17 cellular contexts compared by ENCODE assay signal in genomic region chr17:41492351-41492750, GRCh38. TPM values are rescaled to one million over a fixed set of nuclear protein-coding genes. Genes with fewer than 3 reads are reported as not detected.
A peak's percentile ranks its signal among the peaks of the same experiment; 100 is the strongest.
DNase-seq lines count a peak whose midpoint lies in the region; ATAC-seq and TF ChIP-seq lines count a peak whose summit lies in the region.
"Had no signal": no experiment of that assay in that cellular context is flagged by ENCODE, and none has a peak within 500 bp of the region (broad histone marks: within the 10 kb centered on the region; RNA-seq: fewer than 3 reads in every experiment).

No MANE protein-coding gene starts in this region.

- H3K9me3 ChIP-seq in IMR-90 (ENCODE audit: control insufficient read depth, insufficient read depth, low read length), result no peaks in the 10 kb centered on the region
- H3K9me3 ChIP-seq: BLaER1 treated with 17β-estradiol and CSF1 and Interleukin-3, amounts not matched to agents 10 nM and 100 nM; neutrophil had no signal

- CTCF ChIA-PET in IMR-90 (lab: Yijun Ruan, JAX), result interaction anchor here (1.1 kb wide), 1 partner anchor 636 kb away, joined by 4 read pairs; no protein-coding TSS in a partner anchor

- no peak for TF ChIP-seq CTCF in IMR-90 (conservative IDR thresholded peaks at IDR 0.05; ENCODE audit: low read depth, low read length)

- H2AK5ac ChIP-seq in IMR-90 (ENCODE audit: low read depth, low read length), result no peak overlapping the region

- H4K91ac ChIP-seq in IMR-90 (ENCODE audit: insufficient read depth, low read depth, low read length), result 0 out of 2 replicates have a peak overlapping the region, but pooled peaks have one; percentile 39

- dilution Hi-C loops in IMR-90 (cut with HindIII; ENCODE audit: low sequenced_read_pairs, unreplicated experiment), result no loop called here

- 71% methylated on average over 3 of the region's 6 CpGs; no CpG with 5 or more reads in 1 of the 2 experiments for WGBS in IMR-90 (ENCODE audit: extremely low coverage in 2 of 2, insufficient read length in 1 of 2), 2 experiments

- no peak overlapping the region for H3K4me2 ChIP-seq in IMR-90 (ENCODE audit: low read depth, low read length)
- H3K4me2 ChIP-seq: GM23338 had no signal

- peak overlapping the region; percentile 21 for H4K5ac ChIP-seq in IMR-90 (ENCODE audit: low read depth, low read length)

- peak; percentile 33 for DNase-seq in IMR-90
- DNase-seq in amniotic epithelial cell (ENCODE audit: low read depth), result peak; percentile 84
- DNase-seq in glomerular endothelial cell (ENCODE audit: extremely low read depth, low read depth, low spot score), result peak; percentile 31
- no peak for DNase-seq in sciatic nerve (ENCODE audit: low spot score)
- DNase-seq in activated T-cell treated with anti-CD3 and anti-CD28 coated beads, Interleukin-2, amount 50 U/mL, for 48 hours, result no peak
- DNase-seq in kidney tubule cell (ENCODE audit: low spot score), result no peak
- DNase-seq in D341Med (ENCODE audit: low spot score), result no peak
- DNase-seq: activated CD4-positive, alpha-beta T cell treated with anti-CD3 and anti-CD28 coated beads for 36 hours; activated naive CD8-positive, alpha-beta T cell treated with anti-CD3 and anti-CD28 coated beads, Interleukin-2, amount 10 ng/mL, durations not matched to agents 7 days and 5 days; activated T-cell treated with anti-CD3 and anti-CD28 coated beads for 4 hours; mesendoderm; MM.1S; stimulated activated naive CD8-positive, alpha-beta T cell treated with anti-CD3 and anti-CD28 coated beads, Interleukin-15, amount 100 ng/mL, for 72 hours had no signal

- ATAC-seq in IMR-90 (ENCODE audit: low read depth) (no peak), sciatic nerve (peak; percentile 94), HG02571 (IDR thresholded peaks at IDR 0.05; ENCODE audit: unreplicated experiment) (no peak)
- ATAC-seq: activated CD4-positive, alpha-beta T cell treated with anti-CD3 and anti-CD28 coated beads for 36 hours; GM23338; stimulated activated naive CD8-positive, alpha-beta T cell treated with anti-CD3 and anti-CD28 coated beads, Interleukin-15, amount 100 ng/mL, for 72 hours had no signal

- H3K27ac ChIP-seq in IMR-90 (ENCODE audit: insufficient read depth, low read length), result no peak overlapping the region
- H3K27ac ChIP-seq: neutrophil had no signal

- no TSS peak for BruUV-seq in IMR-90 (replicated peaks; lab: Mats Ljungman, UMichigan)

- H4K8ac ChIP-seq in IMR-90 (ENCODE audit: low read depth in 2 of 2, low read length in 2 of 2), result peak overlapping the region in 1 of 2 experiments; percentile 40; a peak in 1 of 4 replicates

- peak overlapping the region; percentile 29; the same call in 1 of the 2 replicates for H3K23ac ChIP-seq in IMR-90 (ENCODE audit: low read depth, low read length)

- in situ Hi-C loops in IMR-90 (cut with MboI; ENCODE audit: low sequenced_read_pairs), result no loop called here

- peak overlapping the region; percentile 21; the same call in 1 of the 2 replicates for H3K18ac ChIP-seq in IMR-90 (ENCODE audit: low read depth, low read length)

- H3K14ac ChIP-seq in IMR-90 (replicated peaks; ENCODE audit: low read depth, low read length), result peak overlapping the region; percentile 44; the same call in 1 of the 2 replicates

- no peak overlapping the region for H3K4me3 ChIP-seq in IMR-90 (ENCODE audit: insufficient read depth, low read depth, low read length)
- H3K4me3 ChIP-seq: BLaER1 treated with 17β-estradiol and CSF1 and Interleukin-3, amounts not matched to agents 10 nM and 100 nM; GM23338 had no signal

- no peak overlapping the region for H2AFZ ChIP-seq in IMR-90 (replicated peaks; ENCODE audit: low read length, poor library complexity)
- H2AFZ ChIP-seq: GM23338 had no signal

- H3K9me1 ChIP-seq in IMR-90 (ENCODE audit: insufficient read depth, low read length), result peaks cover 18% of the 10 kb centered on the region

- H3K27me3 ChIP-seq in IMR-90 (ENCODE audit: control insufficient read depth, insufficient read depth, low read length), result no peaks in the 10 kb centered on the region
- H3K27me3 ChIP-seq: BLaER1 treated with 17β-estradiol and CSF1 and Interleukin-3, amounts not matched to agents 10 nM and 100 nM; neutrophil had no signal

- H2BK15ac ChIP-seq in IMR-90 (ENCODE audit: low read depth, low read length), result peak overlapping the region; percentile 95; the same call in 2 of the 3 replicates

- no peak for TF ChIP-seq RAD21 in IMR-90 (IDR thresholded peaks at IDR 0.05; ENCODE audit: low read length)

- H3K4me1 ChIP-seq in IMR-90 (ENCODE audit: control insufficient read depth, insufficient read depth, low read length), result peaks cover 17% of the 10 kb centered on the region

- H2BK120ac ChIP-seq in IMR-90 (ENCODE audit: low read depth, low read length), result peak overlapping the region; percentile 53; the same call in 1 of the 2 replicates

- intact Hi-C loops in IMR-90 (cut with micrococcal nuclease) (no loop called here), sciatic nerve (cut with DNase I) (no loop called here)

- peak overlapping the region; percentile 71; the same call in 1 of the 2 replicates for H3K4ac ChIP-seq in IMR-90 (ENCODE audit: low read depth, low read length)

- H3K9ac ChIP-seq in IMR-90 (ENCODE audit: low read depth, low read length), result no peak overlapping the region
- H3K9ac ChIP-seq: BLaER1 treated with 17β-estradiol and CSF1 and Interleukin-3, amounts not matched to agents 10 nM and 100 nM had no signal

- H3K56ac ChIP-seq in IMR-90 (ENCODE audit: extremely low read depth, insufficient read depth, low read length), result no peak overlapping the region

- H2BK5ac ChIP-seq in IMR-90 (ENCODE audit: low read depth, low read length, poor library complexity, severe bottlenecking), result no peak overlapping the region

- no peak overlapping the region for H2AK9ac ChIP-seq in IMR-90 (replicated peaks; ENCODE audit: low read depth, low read length, poor library complexity)

- H3K79me1 ChIP-seq in IMR-90 (ENCODE audit: low read depth in 1 of 2, low read length in 2 of 2), result no peaks in the 10 kb centered on the region

- no peak for TF ChIP-seq POLR2A in IMR-90 (IDR thresholded peaks at IDR 0.05; ENCODE audit: low read depth, low read length)

- H3K36me3 ChIP-seq in IMR-90 (ENCODE audit: control insufficient read depth, insufficient read depth, low read length), result no peaks in the 10 kb centered on the region
- H3K36me3 ChIP-seq: BLaER1 treated with 17β-estradiol and CSF1 and Interleukin-3, amounts not matched to agents 10 nM and 100 nM; neutrophil had no signal

- POLR2A ChIA-PET in IMR-90 (lab: Charles Lee; ENCODE audit: unreplicated experiment), result no interaction called here

- no peaks in the 10 kb centered on the region for H4K20me1 ChIP-seq in IMR-90 (ENCODE audit: insufficient read depth, low read length)
- H4K20me1 ChIP-seq: BLaER1 treated with 17β-estradiol and CSF1 and Interleukin-3, amounts not matched to agents 10 nM and 100 nM had no signal

- H2BK20ac ChIP-seq in IMR-90 (ENCODE audit: low read depth, low read length), result 0 out of 2 replicates have a peak overlapping the region, but pooled peaks have one; percentile 26

TF ChIP-seq in IMR-90, 13 proteins besides CTCF, POLR2A, EP300 and RAD21:
- no peak for TF ChIP-seq RCOR1 (IDR thresholded peaks at IDR 0.05; ENCODE audit: insufficient replicate concordance, low read length)
- TF ChIP-seq ELK1 (IDR thresholded peaks at IDR 0.05; ENCODE audit: borderline replicate concordance, low read depth, low read length), result no peak
- TF ChIP-seq MAZ (IDR thresholded peaks at IDR 0.05; ENCODE audit: borderline replicate concordance, low read depth, low read length), result no peak
- TF ChIP-seq CHD1 (IDR thresholded peaks at IDR 0.05; ENCODE audit: low read depth, low read length), result no peak
- TF ChIP-seq NFE2L2 (IDR thresholded peaks at IDR 0.05; ENCODE audit: low read depth, low read length), result no peak
- no peak for TF ChIP-seq RFX5 (IDR thresholded peaks at IDR 0.05; ENCODE audit: low read depth, low read length)
- TF ChIP-seq BHLHE40 (IDR thresholded peaks at IDR 0.05; ENCODE audit: low read depth, low read length), result no peak
- no peak for TF ChIP-seq CEBPB (IDR thresholded peaks at IDR 0.05; ENCODE audit: low read depth, low read length)

RNA-seq across cellular contexts. Expression of gene KRT36, which starts 2.6 kb away (rescaled TPM):
- total RNA-seq in IMR-90 (2012; rRNA removed) (not detected in 2 replicates), glomerular endothelial cell (not detected in 2 replicates), sciatic nerve (not detected)
- not detected in 2 replicates for polyA plus RNA-seq in IMR-90 (2012; rRNA removed)
- 0.03 TPM in 1 of 2 replicates, not detected in the other for polyA plus RNA-seq in IMR-90 (2012; cell fraction: cytosol; rRNA removed)
- not detected in 2 replicates for polyA plus RNA-seq in IMR-90 (2012; cell fraction: nucleus; rRNA removed; ENCODE audit: low replicate concordance)
- total RNA-seq: activated CD4-positive, alpha-beta T cell treated with anti-CD3 and anti-CD28 coated beads for 36 hours; activated naive CD8-positive, alpha-beta T cell treated with anti-CD3 and anti-CD28 coated beads, Interleukin-2, amount 10 ng/mL, durations not matched to agents 7 days and 5 days; GM23338 had no signal
- polyA plus RNA-seq: GM23338 had no signal

RNA-seq across cellular contexts. Expression of gene KRT35, which starts 11.4 kb away (rescaled TPM):
- total RNA-seq in IMR-90 (2012; rRNA removed) (not detected in 2 replicates), glomerular endothelial cell (not detected in 2 replicates), sciatic nerve (0.18 TPM)
- polyA plus RNA-seq in IMR-90 (2012; rRNA removed), result not detected in 2 replicates
- not detected in 2 replicates for polyA plus RNA-seq in IMR-90 (2012; cell fraction: cytosol; rRNA removed)
- not detected in 2 replicates for polyA plus RNA-seq in IMR-90 (2012; cell fraction: nucleus; rRNA removed; ENCODE audit: low replicate concordance)
- total RNA-seq: activated CD4-positive, alpha-beta T cell treated with anti-CD3 and anti-CD28 coated beads for 36 hours; activated naive CD8-positive, alpha-beta T cell treated with anti-CD3 and anti-CD28 coated beads, Interleukin-2, amount 10 ng/mL, durations not matched to agents 7 days and 5 days; GM23338 had no signal
- polyA plus RNA-seq: GM23338 had no signal

RNA-seq across cellular contexts. Expression of gene KRT13, which starts 13.1 kb away (rescaled TPM):
- total RNA-seq in IMR-90 (2012; rRNA removed) (0.18 and 0.28 TPM in 2 replicates), glomerular endothelial cell (not detected in 2 replicates), sciatic nerve (0.62 TPM)
- polyA plus RNA-seq in IMR-90 (2012; rRNA removed), result 0.56 and 0.60 TPM in 2 replicates
- 0.42 and 0.44 TPM in 2 replicates for polyA plus RNA-seq in IMR-90 (2012; cell fraction: cytosol; rRNA removed)
- polyA plus RNA-seq in IMR-90 (2012; cell fraction: nucleus; rRNA removed; ENCODE audit: low replicate concordance), result 0.61 and 0.87 TPM in 2 replicates
- total RNA-seq: activated CD4-positive, alpha-beta T cell treated with anti-CD3 and anti-CD28 coated beads for 36 hours; activated naive CD8-positive, alpha-beta T cell treated with anti-CD3 and anti-CD28 coated beads, Interleukin-2, amount 10 ng/mL, durations not matched to agents 7 days and 5 days; GM23338 had no signal
- polyA plus RNA-seq: GM23338 had no signal

RNA-seq across cellular contexts. Expression of gene KRT32, which starts 25.2 kb away (rescaled TPM):
- total RNA-seq in IMR-90 (2012; rRNA removed) (not detected in 2 replicates), glomerular endothelial cell (not detected in 2 replicates), sciatic nerve (0.67 TPM)
- polyA plus RNA-seq in IMR-90 (2012; rRNA removed), result 0.06 and 0.09 TPM in 2 replicates
- polyA plus RNA-seq in IMR-90 (2012; cell fraction: cytosol; rRNA removed), result 0.07 TPM in 1 of 2 replicates, not detected in the other
- polyA plus RNA-seq in IMR-90 (2012; cell fraction: nucleus; rRNA removed; ENCODE audit: low replicate concordance), result 0.07 and 0.14 TPM in 2 replicates
- total RNA-seq: activated CD4-positive, alpha-beta T cell treated with anti-CD3 and anti-CD28 coated beads for 36 hours; activated naive CD8-positive, alpha-beta T cell treated with anti-CD3 and anti-CD28 coated beads, Interleukin-2, amount 10 ng/mL, durations not matched to agents 7 days and 5 days; GM23338 had no signal
- polyA plus RNA-seq: GM23338 had no signal

RNA-seq across cellular contexts. Expression of gene KRT15, which starts 26.3 kb away (rescaled TPM):
- 2.9 and 3.6 TPM in 2 replicates for total RNA-seq in IMR-90 (2012; rRNA removed)
- polyA plus RNA-seq in IMR-90 (2012; rRNA removed), result 5.3 and 7.6 TPM in 2 replicates
- polyA plus RNA-seq in IMR-90 (2012; cell fraction: cytosol; rRNA removed), result 3.4 and 3.7 TPM in 2 replicates
- polyA plus RNA-seq in IMR-90 (2012; cell fraction: nucleus; rRNA removed; ENCODE audit: low replicate concordance), result 17.3 and 18.6 TPM in 2 replicates
- 3.4 and 11.4 TPM in 2 replicates for total RNA-seq in glomerular endothelial cell
- 0.36 TPM for total RNA-seq in sciatic nerve
- total RNA-seq: activated CD4-positive, alpha-beta T cell treated with anti-CD3 and anti-CD28 coated beads for 36 hours; activated naive CD8-positive, alpha-beta T cell treated with anti-CD3 and anti-CD28 coated beads, Interleukin-2, amount 10 ng/mL, durations not matched to agents 7 days and 5 days had no signal
- polyA plus RNA-seq: GM23338 had no signal

Comparison
In these comparisons a context has a peak if more than half of its experiments do, and no peak if none do; other contexts are left out.
1. DNase-seq: peak in IMR-90 (single experiment), amniotic epithelial cell (single experiment) and glomerular endothelial cell (single experiment); none in sciatic nerve (single experiment), activated T-cell treated with anti-CD3 and anti-CD28 coated beads, Interleukin-2, amount 50 U/mL, for 48 hours (0 of 2), kidney tubule cell (single experiment) and D341Med (single experiment).